Comparison of ENCODE assay signal across 1 cellular context in the genomic region with DNA sequence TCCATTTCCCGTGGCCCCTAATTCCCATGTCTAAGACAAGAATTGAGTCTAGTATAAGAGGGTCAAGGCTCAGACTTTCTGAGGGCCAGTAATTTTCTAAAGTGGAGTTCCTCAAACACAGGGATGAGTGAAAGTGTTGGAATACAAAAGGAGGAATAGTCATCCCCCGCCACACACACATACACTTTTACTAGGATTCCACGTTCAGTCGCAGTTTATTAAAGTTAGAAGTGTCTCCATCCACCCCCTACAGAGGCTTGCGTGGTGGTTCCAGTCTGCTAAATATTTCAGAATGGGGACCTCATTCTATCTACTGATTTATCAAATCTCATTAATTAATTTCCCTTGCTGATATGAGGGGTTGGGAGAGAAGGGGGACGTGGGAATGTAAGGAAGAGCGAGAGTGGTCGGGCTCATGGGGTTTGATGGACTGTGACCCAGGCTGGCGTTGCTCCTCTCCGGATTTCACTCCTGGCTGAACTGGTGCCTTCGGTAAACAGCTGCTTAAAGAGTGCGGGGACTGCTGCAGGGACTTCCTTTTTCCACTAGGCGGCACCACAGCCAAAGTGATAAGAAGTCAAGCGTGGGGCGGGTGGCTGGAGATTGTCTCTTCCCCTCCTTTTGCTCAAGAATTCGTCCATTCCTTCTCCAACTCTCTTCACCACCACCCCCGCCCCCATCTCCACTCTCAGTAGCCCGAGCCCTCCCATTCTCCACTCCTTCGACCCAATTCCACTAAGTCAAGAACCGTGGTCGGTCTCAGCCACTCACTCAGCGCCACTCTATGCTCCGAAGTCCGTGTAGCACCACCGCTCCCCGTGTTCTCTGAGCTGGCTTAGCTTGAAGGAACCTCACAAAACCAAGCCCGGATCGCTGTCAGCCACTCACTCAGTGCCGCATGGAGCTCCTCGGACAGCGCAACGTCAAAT.
TF ChIP-seq lines count a peak whose summit lies in the region.

No MANE protein-coding gene starts in this region.

TF ChIP-seq in GM12878, 131 proteins besides CTCF, POLR2A, EP300 and RAD21 (continues in another document):
- TF ChIP-seq, protein P1, sequence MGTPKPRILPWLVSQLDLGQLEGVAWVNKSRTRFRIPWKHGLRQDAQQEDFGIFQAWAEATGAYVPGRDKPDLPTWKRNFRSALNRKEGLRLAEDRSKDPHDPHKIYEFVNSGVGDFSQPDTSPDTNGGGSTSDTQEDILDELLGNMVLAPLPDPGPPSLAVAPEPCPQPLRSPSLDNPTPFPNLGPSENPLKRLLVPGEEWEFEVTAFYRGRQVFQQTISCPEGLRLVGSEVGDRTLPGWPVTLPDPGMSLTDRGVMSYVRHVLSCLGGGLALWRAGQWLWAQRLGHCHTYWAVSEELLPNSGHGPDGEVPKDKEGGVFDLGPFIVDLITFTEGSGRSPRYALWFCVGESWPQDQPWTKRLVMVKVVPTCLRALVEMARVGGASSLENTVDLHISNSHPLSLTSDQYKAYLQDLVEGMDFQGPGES (IDR thresholded peaks at IDR 0.05), result peak; percentile 33; the same call in 1 of the 2 replicates
- TF ChIP-seq RBBP5 (conservative IDR thresholded peaks at IDR 0.05) (no peak), MYC (IDR thresholded peaks at IDR 0.05; ENCODE audit: insufficient read depth, insufficient read length, insufficient replicate concordance, low read length, severe bottlenecking) (no peak), FOXK2 (IDR thresholded peaks at IDR 0.05) (no peak; the same call in 1 of the 2 replicates), SIN3A (IDR thresholded peaks at IDR 0.05; ENCODE audit: low read depth, low read length) (no peak), CEBPB (IDR thresholded peaks at IDR 0.05; ENCODE audit: borderline replicate concordance in 1 of 2, low read depth in 2 of 2, low read length in 2 of 2) (no peak), CREB1 (IDR thresholded peaks at IDR 0.05; ENCODE audit: low read depth) (0 out of 2 replicates have a peak, but pooled peaks have one; percentile 14), ASH2L (IDR thresholded peaks at IDR 0.05; ENCODE audit: borderline replicate concordance, low read depth) (no peak), NFXL1 (IDR thresholded peaks at IDR 0.05; ENCODE audit: borderline replicate concordance) (no peak; the same call in 1 of the 2 replicates), CHD1 (IDR thresholded peaks at IDR 0.05; ENCODE audit: low read depth, low read length) (no peak), HDGF (IDR thresholded peaks at IDR 0.05) (peak; percentile 23; the same call in 1 of the 2 replicates), POU2F2 (IDR thresholded peaks at IDR 0.05; ENCODE audit: borderline replicate concordance, low read depth, low read length) (no peak), MYB (IDR thresholded peaks at IDR 0.05; ENCODE audit: borderline replicate concordance, low read depth, low read length) (no peak), NRF1 (conservative IDR thresholded peaks at IDR 0.05; ENCODE audit: low read depth, low read length) (no peak), MEF2A (IDR thresholded peaks at IDR 0.05; ENCODE audit: insufficient read depth, low read depth, low read length) (no peak), GATAD2B (conservative IDR thresholded peaks at IDR 0.05; ENCODE audit: low read depth) (no peak), ATF7 (IDR thresholded peaks at IDR 0.05; ENCODE audit: low read depth) (no peak), HCFC1 (IDR thresholded peaks at IDR 0.05; ENCODE audit: low read length) (no peak), ZNF384 (IDR thresholded peaks at IDR 0.05; ENCODE audit: borderline replicate concordance, low read depth, low read length) (no peak), CBFB (IDR thresholded peaks at IDR 0.05; ENCODE audit: low read depth) (no peak), MXI1 (IDR thresholded peaks at IDR 0.05; ENCODE audit: low read depth, low read length) (peak; percentile 29; the same call in 1 of the 2 replicates), ZNF207 (IDR thresholded peaks at IDR 0.05; ENCODE audit: borderline replicate concordance) (no peak), KDM1A (IDR thresholded peaks at IDR 0.05; ENCODE audit: borderline replicate concordance) (no peak), TCF3 (IDR thresholded peaks at IDR 0.05; ENCODE audit: borderline replicate concordance, insufficient read depth, low read depth, low read length) (peak; percentile 39; the same call in 1 of the 2 replicates), EZH2 (IDR thresholded peaks at IDR 0.05; ENCODE audit: borderline replicate concordance, control insufficient read depth, low read depth, low read length) (no peak), BCL11A (IDR thresholded peaks at IDR 0.05; ENCODE audit: low read depth, low read length) (no peak), SMAD5 (IDR thresholded peaks at IDR 0.05; ENCODE audit: low read depth) (no peak), POLR2AphosphoS2 (IDR thresholded peaks at IDR 0.05; ENCODE audit: low read depth, low read length) (no peak), IKZF1 (conservative IDR thresholded peaks at IDR 0.05) (no peak; the same call in 1 of the 2 replicates), SP1 (IDR thresholded peaks at IDR 0.05; ENCODE audit: low read depth, low read length) (no peak), NFYA (IDR thresholded peaks at IDR 0.05; ENCODE audit: borderline replicate concordance, low read depth, low read length) (no peak), BACH1 (IDR thresholded peaks at IDR 0.05; ENCODE audit: borderline replicate concordance) (no peak), IKZF2 (IDR thresholded peaks at IDR 0.05) (peak in 1 of 2 experiments; percentile 12; a peak in 1 of 4 replicates), BRCA1 (IDR thresholded peaks at IDR 0.05; ENCODE audit: low read depth, low read length) (no peak), FOS (IDR thresholded peaks at IDR 0.05; ENCODE audit: borderline replicate concordance, extremely low read depth, insufficient read length) (no peak), ZNF622 (IDR thresholded peaks at IDR 0.05) (no peak), STAT1 (conservative IDR thresholded peaks at IDR 0.05) (no peak), BMI1 (IDR thresholded peaks at IDR 0.05; ENCODE audit: borderline replicate concordance) (no peak), RB1 (IDR thresholded peaks at IDR 0.05; ENCODE audit: borderline replicate concordance) (peak; percentile 63; the same call in 1 of the 2 replicates)
- TF ChIP-seq, protein P2, sequence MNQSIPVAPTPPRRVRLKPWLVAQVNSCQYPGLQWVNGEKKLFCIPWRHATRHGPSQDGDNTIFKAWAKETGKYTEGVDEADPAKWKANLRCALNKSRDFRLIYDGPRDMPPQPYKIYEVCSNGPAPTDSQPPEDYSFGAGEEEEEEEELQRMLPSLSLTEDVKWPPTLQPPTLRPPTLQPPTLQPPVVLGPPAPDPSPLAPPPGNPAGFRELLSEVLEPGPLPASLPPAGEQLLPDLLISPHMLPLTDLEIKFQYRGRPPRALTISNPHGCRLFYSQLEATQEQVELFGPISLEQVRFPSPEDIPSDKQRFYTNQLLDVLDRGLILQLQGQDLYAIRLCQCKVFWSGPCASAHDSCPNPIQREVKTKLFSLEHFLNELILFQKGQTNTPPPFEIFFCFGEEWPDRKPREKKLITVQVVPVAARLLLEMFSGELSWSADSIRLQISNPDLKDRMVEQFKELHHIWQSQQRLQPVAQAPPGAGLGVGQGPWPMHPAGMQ (IDR thresholded peaks at IDR 0.05; ENCODE audit: borderline replicate concordance), result no peak
- TF ChIP-seq, protein P3, sequence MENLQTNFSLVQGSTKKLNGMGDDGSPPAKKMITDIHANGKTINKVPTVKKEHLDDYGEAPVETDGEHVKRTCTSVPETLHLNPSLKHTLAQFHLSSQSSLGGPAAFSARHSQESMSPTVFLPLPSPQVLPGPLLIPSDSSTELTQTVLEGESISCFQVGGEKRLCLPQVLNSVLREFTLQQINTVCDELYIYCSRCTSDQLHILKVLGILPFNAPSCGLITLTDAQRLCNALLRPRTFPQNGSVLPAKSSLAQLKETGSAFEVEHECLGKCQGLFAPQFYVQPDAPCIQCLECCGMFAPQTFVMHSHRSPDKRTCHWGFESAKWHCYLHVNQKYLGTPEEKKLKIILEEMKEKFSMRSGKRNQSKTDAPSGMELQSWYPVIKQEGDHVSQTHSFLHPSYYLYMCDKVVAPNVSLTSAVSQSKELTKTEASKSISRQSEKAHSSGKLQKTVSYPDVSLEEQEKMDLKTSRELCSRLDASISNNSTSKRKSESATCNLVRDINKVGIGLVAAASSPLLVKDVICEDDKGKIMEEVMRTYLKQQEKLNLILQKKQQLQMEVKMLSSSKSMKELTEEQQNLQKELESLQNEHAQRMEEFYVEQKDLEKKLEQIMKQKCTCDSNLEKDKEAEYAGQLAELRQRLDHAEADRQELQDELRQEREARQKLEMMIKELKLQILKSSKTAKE (IDR thresholded peaks at IDR 0.05; ENCODE audit: low read depth, poor library complexity, severe bottlenecking), result peak; percentile 43
- TF ChIP-seq, protein P4, sequence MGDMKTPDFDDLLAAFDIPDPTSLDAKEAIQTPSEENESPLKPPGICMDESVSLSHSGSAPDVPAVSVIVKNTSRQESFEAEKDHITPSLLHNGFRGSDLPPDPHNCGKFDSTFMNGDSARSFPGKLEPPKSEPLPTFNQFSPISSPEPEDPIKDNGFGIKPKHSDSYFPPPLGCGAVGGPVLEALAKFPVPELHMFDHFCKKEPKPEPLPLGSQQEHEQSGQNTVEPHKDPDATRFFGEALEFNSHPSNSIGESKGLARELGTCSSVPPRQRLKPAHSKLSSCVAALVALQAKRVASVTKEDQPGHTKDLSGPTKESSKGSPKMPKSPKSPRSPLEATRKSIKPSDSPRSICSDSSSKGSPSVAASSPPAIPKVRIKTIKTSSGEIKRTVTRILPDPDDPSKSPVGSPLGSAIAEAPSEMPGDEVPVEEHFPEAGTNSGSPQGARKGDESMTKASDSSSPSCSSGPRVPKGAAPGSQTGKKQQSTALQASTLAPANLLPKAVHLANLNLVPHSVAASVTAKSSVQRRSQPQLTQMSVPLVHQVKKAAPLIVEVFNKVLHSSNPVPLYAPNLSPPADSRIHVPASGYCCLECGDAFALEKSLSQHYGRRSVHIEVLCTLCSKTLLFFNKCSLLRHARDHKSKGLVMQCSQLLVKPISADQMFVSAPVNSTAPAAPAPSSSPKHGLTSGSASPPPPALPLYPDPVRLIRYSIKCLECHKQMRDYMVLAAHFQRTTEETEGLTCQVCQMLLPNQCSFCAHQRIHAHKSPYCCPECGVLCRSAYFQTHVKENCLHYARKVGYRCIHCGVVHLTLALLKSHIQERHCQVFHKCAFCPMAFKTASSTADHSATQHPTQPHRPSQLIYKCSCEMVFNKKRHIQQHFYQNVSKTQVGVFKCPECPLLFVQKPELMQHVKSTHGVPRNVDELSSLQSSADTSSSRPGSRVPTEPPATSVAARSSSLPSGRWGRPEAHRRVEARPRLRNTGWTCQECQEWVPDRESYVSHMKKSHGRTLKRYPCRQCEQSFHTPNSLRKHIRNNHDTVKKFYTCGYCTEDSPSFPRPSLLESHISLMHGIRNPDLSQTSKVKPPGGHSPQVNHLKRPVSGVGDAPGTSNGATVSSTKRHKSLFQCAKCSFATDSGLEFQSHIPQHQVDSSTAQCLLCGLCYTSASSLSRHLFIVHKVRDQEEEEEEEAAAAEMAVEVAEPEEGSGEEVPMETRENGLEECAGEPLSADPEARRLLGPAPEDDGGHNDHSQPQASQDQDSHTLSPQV (IDR thresholded peaks at IDR 0.05), result no peak; the same call in 1 of the 2 replicates
- TF ChIP-seq, protein P5, sequence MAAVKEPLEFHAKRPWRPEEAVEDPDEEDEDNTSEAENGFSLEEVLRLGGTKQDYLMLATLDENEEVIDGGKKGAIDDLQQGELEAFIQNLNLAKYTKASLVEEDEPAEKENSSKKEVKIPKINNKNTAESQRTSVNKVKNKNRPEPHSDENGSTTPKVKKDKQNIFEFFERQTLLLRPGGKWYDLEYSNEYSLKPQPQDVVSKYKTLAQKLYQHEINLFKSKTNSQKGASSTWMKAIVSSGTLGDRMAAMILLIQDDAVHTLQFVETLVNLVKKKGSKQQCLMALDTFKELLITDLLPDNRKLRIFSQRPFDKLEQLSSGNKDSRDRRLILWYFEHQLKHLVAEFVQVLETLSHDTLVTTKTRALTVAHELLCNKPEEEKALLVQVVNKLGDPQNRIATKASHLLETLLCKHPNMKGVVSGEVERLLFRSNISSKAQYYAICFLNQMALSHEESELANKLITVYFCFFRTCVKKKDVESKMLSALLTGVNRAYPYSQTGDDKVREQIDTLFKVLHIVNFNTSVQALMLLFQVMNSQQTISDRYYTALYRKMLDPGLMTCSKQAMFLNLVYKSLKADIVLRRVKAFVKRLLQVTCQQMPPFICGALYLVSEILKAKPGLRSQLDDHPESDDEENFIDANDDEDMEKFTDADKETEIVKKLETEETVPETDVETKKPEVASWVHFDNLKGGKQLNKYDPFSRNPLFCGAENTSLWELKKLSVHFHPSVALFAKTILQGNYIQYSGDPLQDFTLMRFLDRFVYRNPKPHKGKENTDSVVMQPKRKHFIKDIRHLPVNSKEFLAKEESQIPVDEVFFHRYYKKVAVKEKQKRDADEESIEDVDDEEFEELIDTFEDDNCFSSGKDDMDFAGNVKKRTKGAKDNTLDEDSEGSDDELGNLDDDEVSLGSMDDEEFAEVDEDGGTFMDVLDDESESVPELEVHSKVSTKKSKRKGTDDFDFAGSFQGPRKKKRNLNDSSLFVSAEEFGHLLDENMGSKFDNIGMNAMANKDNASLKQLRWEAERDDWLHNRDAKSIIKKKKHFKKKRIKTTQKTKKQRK (IDR thresholded peaks at IDR 0.05; ENCODE audit: low read depth, low read length), result no peak
- TF ChIP-seq, protein P6, sequence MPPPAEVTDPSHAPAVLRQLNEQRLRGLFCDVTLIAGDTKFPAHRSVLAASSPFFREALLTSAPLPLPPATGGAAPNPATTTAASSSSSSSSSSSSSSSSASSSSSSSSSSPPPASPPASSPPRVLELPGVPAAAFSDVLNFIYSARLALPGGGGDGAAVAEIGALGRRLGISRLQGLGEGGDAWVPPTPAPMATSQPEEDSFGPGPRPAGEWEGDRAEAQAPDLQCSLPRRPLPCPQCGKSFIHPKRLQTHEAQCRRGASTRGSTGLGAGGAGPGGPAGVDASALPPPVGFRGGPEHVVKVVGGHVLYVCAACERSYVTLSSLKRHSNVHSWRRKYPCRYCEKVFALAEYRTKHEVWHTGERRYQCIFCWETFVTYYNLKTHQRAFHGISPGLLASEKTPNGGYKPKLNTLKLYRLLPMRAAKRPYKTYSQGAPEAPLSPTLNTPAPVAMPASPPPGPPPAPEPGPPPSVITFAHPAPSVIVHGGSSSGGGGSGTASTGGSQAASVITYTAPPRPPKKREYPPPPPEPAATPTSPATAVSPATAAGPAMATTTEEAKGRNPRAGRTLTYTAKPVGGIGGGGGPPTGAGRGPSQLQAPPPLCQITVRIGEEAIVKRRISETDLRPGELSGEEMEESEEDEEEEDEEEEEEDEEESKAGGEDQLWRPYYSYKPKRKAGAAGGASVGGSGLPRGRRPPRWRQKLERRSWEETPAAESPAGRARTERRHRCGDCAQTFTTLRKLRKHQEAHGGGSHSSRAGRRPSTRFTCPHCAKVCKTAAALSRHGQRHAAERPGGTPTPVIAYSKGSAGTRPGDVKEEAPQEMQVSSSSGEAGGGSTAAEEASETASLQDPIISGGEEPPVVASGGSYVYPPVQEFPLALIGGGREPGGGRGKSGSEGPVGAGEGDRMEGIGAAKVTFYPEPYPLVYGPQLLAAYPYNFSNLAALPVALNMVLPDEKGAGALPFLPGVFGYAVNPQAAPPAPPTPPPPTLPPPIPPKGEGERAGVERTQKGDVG (CRISPR knock-in tag; IDR thresholded peaks at IDR 0.05), result no peak
- TF ChIP-seq, protein P7, sequence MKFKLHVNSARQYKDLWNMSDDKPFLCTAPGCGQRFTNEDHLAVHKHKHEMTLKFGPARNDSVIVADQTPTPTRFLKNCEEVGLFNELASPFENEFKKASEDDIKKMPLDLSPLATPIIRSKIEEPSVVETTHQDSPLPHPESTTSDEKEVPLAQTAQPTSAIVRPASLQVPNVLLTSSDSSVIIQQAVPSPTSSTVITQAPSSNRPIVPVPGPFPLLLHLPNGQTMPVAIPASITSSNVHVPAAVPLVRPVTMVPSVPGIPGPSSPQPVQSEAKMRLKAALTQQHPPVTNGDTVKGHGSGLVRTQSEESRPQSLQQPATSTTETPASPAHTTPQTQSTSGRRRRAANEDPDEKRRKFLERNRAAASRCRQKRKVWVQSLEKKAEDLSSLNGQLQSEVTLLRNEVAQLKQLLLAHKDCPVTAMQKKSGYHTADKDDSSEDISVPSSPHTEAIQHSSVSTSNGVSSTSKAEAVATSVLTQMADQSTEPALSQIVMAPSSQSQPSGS (IDR thresholded peaks at IDR 0.05; ENCODE audit: low read length), result no peak
